ENCODE assay signal across 24 cellular contexts in the genomic region with DNA sequence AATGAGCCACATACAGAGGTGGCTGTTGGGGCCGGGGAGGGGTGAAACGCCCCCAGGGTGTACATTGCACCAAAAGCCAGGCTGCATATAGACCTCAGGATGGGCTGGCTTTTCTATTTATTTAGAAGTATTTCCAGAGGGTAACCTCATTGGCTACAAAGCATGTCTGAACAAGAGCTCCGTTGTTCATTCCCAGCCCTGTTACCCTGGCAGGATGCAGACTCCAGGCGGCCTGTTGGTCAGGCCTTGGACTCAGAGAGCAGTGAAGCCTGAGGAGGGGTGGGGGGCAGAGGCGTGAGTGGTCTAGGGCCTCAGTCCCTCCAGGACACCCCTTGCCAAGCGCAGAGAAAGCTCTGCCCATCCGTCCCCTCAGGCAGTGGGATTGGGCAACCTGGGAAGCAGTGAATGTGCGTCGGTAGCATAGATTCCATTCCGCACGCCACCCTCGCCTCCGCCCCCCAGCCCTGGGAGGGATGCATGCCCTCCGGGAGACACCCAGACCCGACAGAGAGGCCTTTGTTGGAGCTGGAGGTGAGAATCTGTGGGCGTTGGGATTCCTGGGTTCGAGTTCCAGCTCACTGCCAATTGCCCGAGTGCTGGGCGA. TPM values are rescaled to one million over a fixed set of nuclear protein-coding genes. Genes with fewer than 3 reads are reported as not detected.
A peak's percentile ranks its signal among the peaks of the same experiment; 100 is the strongest.
DNase-seq lines count a peak whose midpoint lies in the region; ATAC-seq, FAIRE-seq and TF ChIP-seq lines count a peak whose summit lies in the region.
"Had no signal": no experiment of that assay in that cellular context is flagged by ENCODE, and none has a peak within 500 bp of the region (broad histone marks: within the 10 kb centered on the region; RNA-seq: fewer than 3 reads in every experiment).

No MANE protein-coding gene starts in this region.

- DNase-seq in HepG2 (ENCODE audit: low spot score) (peak; percentile 47), right lobe of liver (no peak), epidermal melanocyte (ENCODE audit: insufficient read length, low spot score) (peak; percentile 33), midbrain (lab: John Stamatoyannopoulos, UW) (peak; percentile 64), tibial nerve (ENCODE audit: low spot score in 2 of 2) (no peak), dedifferentiated amniotic fluid mesenchymal stem cell (ENCODE audit: extremely low spot score) (no peak), NCI-H2029 (lab: John Stamatoyannopoulos, UW) (no peak)
- DNase-seq: 8988T; activated CD4-positive, alpha-beta T cell treated with anti-CD3 and anti-CD28 coated beads, Interleukin-2, amount 50 U/mL, for 1 hour; brain microvascular endothelial cell; Calu3; cortex of kidney; kidney glomerular epithelial cell; MV-4-11; NCI-H187 treated with DMSO at 0.1 percent for 48 hours; NCI-H345; PC-3; SJCRH30; stimulated activated CD4-positive, alpha-beta T cell treated with anti-CD3 and anti-CD28 coated beads, Interleukin-12 subunit alpha, Interleukin-12 subunit beta, amount 100 ng/mL, for 4 hours; T-helper 17 cell had no signal

- in situ Hi-C loops in HepG2 (cut with HindIII; ENCODE audit: extremely low pct_ligation_motif_present, low pct_unique_long_range_greater_than_20kb) = no loop called here

- H3K4me3 ChIP-seq in HepG2 (replicated peaks in 1 of 3; ENCODE audit: insufficient read depth in 1 of 3, low read depth in 2 of 3, low read length in 3 of 3) = no peak overlapping the region
- H3K4me3 ChIP-seq in right lobe of liver = no peak overlapping the region
- H3K4me3 ChIP-seq in tibial nerve = no peak overlapping the region
- H3K4me3 ChIP-seq: SJCRH30, vagina had no signal

- TF ChIP-seq CTCF in HepG2 (CRISPR knock-in tag; IDR thresholded peaks at IDR 0.05) (no peak), right lobe of liver (IDR thresholded peaks at IDR 0.05) (no peak), tibial nerve (IDR thresholded peaks at IDR 0.05) (peak in 1 of 5 experiments; percentile 11)

- CTCF ChIA-PET in HepG2 (lab: Yijun Ruan, JAX; ENCODE audit: low intra/inter-chr PET ratio, low total read pairs) = no interaction called here

- POLR2A ChIA-PET in HepG2 (lab: Yijun Ruan, JAX) = interaction anchor here (1.2 kb wide), 1 partner anchor 15 kb away, joined by 3 read pairs; no protein-coding TSS in a partner anchor

- intact Hi-C loops in HepG2 (cut with micrococcal nuclease; ENCODE audit: unreplicated experiment) = no loop called here
- intact Hi-C loops in right lobe of liver (cut with DNase I) = no loop called here

- H4K20me1 ChIP-seq in HepG2 (ENCODE audit: insufficient read depth, low read length) = peaks cover 73% of the 10 kb centered on the region

- H3K9me3 ChIP-seq in HepG2 (ENCODE audit: low read length) (no peaks in the 10 kb centered on the region), right lobe of liver (no peaks in the 10 kb centered on the region), tibial nerve (no peaks in the 10 kb centered on the region)
- H3K9me3 ChIP-seq: SJCRH30, vagina had no signal

- H3K27me3 ChIP-seq in HepG2 (ENCODE audit: control insufficient read depth in 1 of 2, insufficient read depth in 2 of 2, low read length in 2 of 2) (no peaks in the 10 kb centered on the region), right lobe of liver (no peaks in the 10 kb centered on the region), tibial nerve (no peaks in the 10 kb centered on the region)
- H3K27me3 ChIP-seq: brain microvascular endothelial cell, SJCRH30, vagina had no signal

- ATAC-seq in HepG2 (peak; percentile 65), right lobe of liver (no peak), HG03342 (IDR thresholded peaks at IDR 0.05; ENCODE audit: unreplicated experiment) (no peak)
- ATAC-seq: PC-3, T-helper 17 cell had no signal

- WGBS in HepG2 (ENCODE audit: low lambda C conversion rate) = 85% methylated on average over 14 of the region's 19 CpGs
- no CpG with 5 or more reads among the region's 19 CpGs for WGBS in right lobe of liver (ENCODE audit: insufficient coverage, low coverage, low lambda C conversion rate, missing lambda C conversion rate)
- WGBS in tibial nerve, 2 donors = 47 to 62% methylated on average over 15 to 18 of the region's 19 CpGs

- peaks cover 86% of the 10 kb centered on the region for H3K79me2 ChIP-seq in HepG2 (ENCODE audit: insufficient read depth, low read length)

- TF ChIP-seq RAD21 in HepG2 (CRISPR knock-in tag; IDR thresholded peaks at IDR 0.05) = no peak

- no peak for FAIRE-seq in HepG2 (lab: Jason Lieb, UNC)
- FAIRE-seq: GM18507 had no signal

- TF ChIP-seq POLR2A in HepG2 (IDR thresholded peaks at IDR 0.05; ENCODE audit: insufficient read depth in 1 of 2, low read depth in 2 of 2, low read length in 2 of 2) (no peak), right lobe of liver (IDR thresholded peaks at IDR 0.05) (no peak), tibial nerve (IDR thresholded peaks at IDR 0.05) (no peak)

- BruUV-seq in HepG2 (replicated peaks; lab: Mats Ljungman, UMichigan) = no TSS peak

- peaks cover 10 to 45% of the 10 kb centered on the region in 2 experiments for H3K36me3 ChIP-seq in HepG2 (replicated peaks in 1 of 2; ENCODE audit: control insufficient read depth in 1 of 2, insufficient read depth in 2 of 2, low read length in 2 of 2)
- peaks cover 0 to 4% (median 1%) of the 10 kb centered on the region in 4 donors for H3K36me3 ChIP-seq in right lobe of liver
- no peaks in the 10 kb centered on the region for H3K36me3 ChIP-seq in tibial nerve
- H3K36me3 ChIP-seq: brain microvascular endothelial cell, vagina had no signal

- TF ChIP-seq EP300 in HepG2 (IDR thresholded peaks at IDR 0.05; ENCODE audit: low read depth in 2 of 2, low read length in 2 of 2) (no peak), HepG2 (CRISPR knock-in tag; IDR thresholded peaks at IDR 0.05; ENCODE audit: borderline replicate concordance) (no peak), tibial nerve (IDR thresholded peaks at IDR 0.05) (peak in 1 of 2 donors; percentile 67)

- no peak overlapping the region for H3K4me2 ChIP-seq in HepG2 (ENCODE audit: low read depth, low read length)
- H3K4me2 ChIP-seq: KMS-11 had no signal

- no peak overlapping the region for H3K9ac ChIP-seq in HepG2 (ENCODE audit: insufficient read depth, low read depth, low read length)
- H3K9ac ChIP-seq: KMS-11 had no signal

- H2AFZ ChIP-seq in HepG2 (ENCODE audit: low read length) = no peak overlapping the region

- H3K27ac ChIP-seq in HepG2 (ENCODE audit: extremely low read length, insufficient read depth, low read length) (no peak overlapping the region), right lobe of liver (no peak overlapping the region), tibial nerve (peak overlapping the region in 3 of 4 donors; percentile 19 to 73 (median 70))
- H3K27ac ChIP-seq: brain microvascular endothelial cell, KMS-11, SJCRH30, vagina had no signal

- H3K4me1 ChIP-seq in HepG2 (ENCODE audit: insufficient read depth, low read length) = peaks cover 57% of the 10 kb centered on the region
- no peaks in the 10 kb centered on the region for H3K4me1 ChIP-seq in right lobe of liver
- peaks cover 0 to 63% (median 6%) of the 10 kb centered on the region in 4 donors for H3K4me1 ChIP-seq in tibial nerve

TF ChIP-seq in HepG2, 621 proteins besides CTCF, POLR2A, EP300 and RAD21 (continues in another document):
- TF ChIP-seq ZFP91 (CRISPR knock-in tag; IDR thresholded peaks at IDR 0.05; ENCODE audit: borderline replicate concordance) (no peak), HNRNPL (IDR thresholded peaks at IDR 0.05; ENCODE audit: low read depth, low read length) (peak; percentile 85), RBM22 (optimal IDR thresholded peaks at IDR 0.05; ENCODE audit: low read length) (peak; percentile 30), ZFX (CRISPR knock-in tag; IDR thresholded peaks at IDR 0.05; ENCODE audit: low read depth) (peak; percentile 34; the same call in 1 of the 2 replicates)

RNA-seq across cellular contexts. Expression of gene TCF7L2, which starts 41.9 kb away (rescaled TPM):
- 3.5 and 3.9 TPM in 2 replicates for total RNA-seq in HepG2 (2016; rRNA removed; fragmentation: Illumina TruSeq; extraction: Trizol)
- 0.79 and 0.81 TPM in 2 replicates for total RNA-seq in HepG2 (2016; cell fraction: cytosol; rRNA removed; fragmentation: Illumina TruSeq; extraction: Trizol; ENCODE audit: low read depth)
- 2.8 and 2.9 TPM in 2 replicates for total RNA-seq in HepG2 (2016; cell fraction: insoluble cytoplasmic fraction; rRNA removed; fragmentation: Illumina TruSeq; extraction: Trizol)
- total RNA-seq in HepG2 (2016; cell fraction: membrane; rRNA removed; fragmentation: Illumina TruSeq; extraction: Trizol) = 2.6 and 2.9 TPM in 2 replicates
- 16.4 and 18.5 TPM in 2 replicates for total RNA-seq in HepG2 (2016; cell fraction: nucleus; rRNA removed; fragmentation: Illumina TruSeq; extraction: Trizol)
- polyA plus RNA-seq in HepG2 (2011; rRNA removed) = 13.7 and 14.5 TPM in 2 replicates
- polyA plus RNA-seq in HepG2 (2011; cell fraction: cytosol; rRNA removed) = 3.7 and 4.1 TPM in 2 replicates
- polyA plus RNA-seq in HepG2 (2011; cell fraction: nucleus; rRNA removed) = 43.1 and 52.5 TPM in 2 replicates
- 20.4 and 29.8 TPM in 2 replicates for polyA plus RNA-seq in HepG2 (2012)
- polyA plus RNA-seq in HepG2 (2016; cell fraction: cytosol; fragmentation: Illumina TruSeq; extraction: Trizol; ENCODE audit: low read depth) = 0.61 and 0.64 TPM in 2 replicates
- 8.5 and 14.1 TPM in 2 replicates for polyA plus RNA-seq in HepG2 (2016; cell fraction: insoluble cytoplasmic fraction; fragmentation: Illumina TruSeq; extraction: Trizol; ENCODE audit: low read depth)
- polyA plus RNA-seq in HepG2 (2016; cell fraction: membrane; fragmentation: Illumina TruSeq; extraction: Trizol; ENCODE audit: low read depth) = 2.6 and 3.5 TPM in 2 replicates
- 25.0 and 27.3 TPM in 2 replicates for polyA plus RNA-seq in HepG2 (2016; cell fraction: nucleus; fragmentation: Illumina TruSeq; extraction: Trizol; ENCODE audit: insufficient read depth, low read depth)
- 13.5 and 39.4 TPM in 2 replicates for polyA minus RNA-seq in HepG2 (2011; rRNA and poly(A)+ RNA removed; ENCODE audit: low replicate concordance)
- 13.6 and 18.3 TPM in 2 replicates for polyA minus RNA-seq in HepG2 (2011; cell fraction: cytosol; rRNA and poly(A)+ RNA removed)
- polyA minus RNA-seq in HepG2 (2011; cell fraction: nucleus; rRNA and poly(A)+ RNA removed) = 74.9 and 75.2 TPM in 2 replicates
- 10 to 100 TPM in 5 of 6 experiments, 1 to 10 TPM in 1; 9.4 to 33.2 (median 16.7) TPM for total RNA-seq in right lobe of liver
- 10 to 100 TPM; 25.1 to 38.9 (median 26.9) TPM for total RNA-seq in tibial nerve

Comparison
In these comparisons a context has a peak if more than half of its experiments do, and no peak if none do; other contexts are left out.
1. DNase-seq: peak in HepG2 (single experiment), epidermal melanocyte (single experiment) and midbrain (single experiment); none in right lobe of liver (0 of 3), tibial nerve (0 of 2), dedifferentiated amniotic fluid mesenchymal stem cell (single experiment) and NCI-H2029 (single experiment).
2. H3K27ac ChIP-seq: peak in tibial nerve (3 of 4); none in HepG2 (single experiment) and right lobe of liver (0 of 3).